In the genomic region with DNA sequence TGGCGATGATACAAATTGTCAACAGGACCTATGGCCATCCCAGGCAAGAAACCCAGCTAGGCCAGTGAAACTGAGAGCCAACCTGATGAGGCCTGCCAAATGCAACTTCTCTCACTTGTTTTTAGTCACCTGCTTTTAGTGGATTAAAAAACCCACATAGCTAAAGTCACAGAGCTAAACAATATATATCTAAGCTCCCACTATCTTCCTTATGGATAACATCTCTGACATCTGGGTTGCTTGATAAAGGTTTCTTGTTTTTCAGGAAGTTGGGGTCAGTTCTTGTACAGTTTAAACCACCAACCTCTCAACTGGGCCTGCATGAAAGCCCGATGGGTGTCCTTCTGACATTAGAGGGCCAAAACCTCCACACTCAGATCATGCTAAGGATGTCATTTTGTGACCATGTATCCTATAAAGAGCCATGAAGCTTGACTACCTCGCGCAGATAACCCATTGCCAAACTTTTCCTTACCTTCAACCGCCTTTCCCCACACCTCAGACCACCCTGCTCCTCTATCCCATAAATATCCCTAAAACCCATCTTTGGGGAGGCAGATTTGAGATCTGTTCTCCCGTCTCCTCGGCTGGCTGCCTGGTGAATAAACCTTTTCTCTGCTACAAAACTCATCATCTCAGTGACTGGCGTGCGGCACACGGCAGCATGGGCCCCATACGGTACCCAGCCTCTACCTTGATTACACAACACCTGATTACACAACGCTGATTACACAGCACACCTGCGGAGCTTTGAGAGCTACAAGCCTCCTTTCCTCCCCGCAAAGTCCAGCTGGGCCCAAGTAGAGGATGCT, we compare ENCODE assay signal across 1 cellular context.
TF ChIP-seq lines count a peak whose summit lies in the region.

No MANE protein-coding gene starts in this region.

TF ChIP-seq in K562, 482 proteins besides CTCF, POLR2A, EP300 and RAD21 (continued from another document and continues in another):
- TF ChIP-seq MEF2D (tag; conservative IDR thresholded peaks at IDR 0.05; ENCODE audit: low read depth), result no peak; the same call in 1 of the 2 replicates
- TF ChIP-seq CBX2 (IDR thresholded peaks at IDR 0.05; ENCODE audit: insufficient read depth, low read length, poor library complexity, severe bottlenecking), result no peak
- TF ChIP-seq TBP (optimal IDR thresholded peaks at IDR 0.05; ENCODE audit: low read depth, low read length), result no peak
- no peak for TF ChIP-seq ZNF23 (CRISPR knock-in tag; IDR thresholded peaks at IDR 0.05)
- no peak; the same call in 1 of the 2 replicates for TF ChIP-seq CREM (IDR thresholded peaks at IDR 0.05; ENCODE audit: low read depth)
- TF ChIP-seq, protein P1, sequence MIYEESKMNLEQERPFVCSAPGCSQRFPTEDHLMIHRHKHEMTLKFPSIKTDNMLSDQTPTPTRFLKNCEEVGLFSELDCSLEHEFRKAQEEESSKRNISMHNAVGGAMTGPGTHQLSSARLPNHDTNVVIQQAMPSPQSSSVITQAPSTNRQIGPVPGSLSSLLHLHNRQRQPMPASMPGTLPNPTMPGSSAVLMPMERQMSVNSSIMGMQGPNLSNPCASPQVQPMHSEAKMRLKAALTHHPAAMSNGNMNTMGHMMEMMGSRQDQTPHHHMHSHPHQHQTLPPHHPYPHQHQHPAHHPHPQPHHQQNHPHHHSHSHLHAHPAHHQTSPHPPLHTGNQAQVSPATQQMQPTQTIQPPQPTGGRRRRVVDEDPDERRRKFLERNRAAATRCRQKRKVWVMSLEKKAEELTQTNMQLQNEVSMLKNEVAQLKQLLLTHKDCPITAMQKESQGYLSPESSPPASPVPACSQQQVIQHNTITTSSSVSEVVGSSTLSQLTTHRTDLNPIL (CRISPR knock-in tag; IDR thresholded peaks at IDR 0.05), result no peak
- peak; percentile 60 for TF ChIP-seq CBFA2T3 (IDR thresholded peaks at IDR 0.05)
- TF ChIP-seq FUS (optimal IDR thresholded peaks at IDR 0.05; ENCODE audit: low read depth, low read length), result no peak
- no peak for TF ChIP-seq ZNF764 (CRISPR knock-in tag; IDR thresholded peaks at IDR 0.05; ENCODE audit: low read depth)
- no peak for TF ChIP-seq JUNB (CRISPR knock-in tag; conservative IDR thresholded peaks at IDR 0.05)
- TF ChIP-seq NFIC (IDR thresholded peaks at IDR 0.05), result no peak
- TF ChIP-seq, protein P2, sequence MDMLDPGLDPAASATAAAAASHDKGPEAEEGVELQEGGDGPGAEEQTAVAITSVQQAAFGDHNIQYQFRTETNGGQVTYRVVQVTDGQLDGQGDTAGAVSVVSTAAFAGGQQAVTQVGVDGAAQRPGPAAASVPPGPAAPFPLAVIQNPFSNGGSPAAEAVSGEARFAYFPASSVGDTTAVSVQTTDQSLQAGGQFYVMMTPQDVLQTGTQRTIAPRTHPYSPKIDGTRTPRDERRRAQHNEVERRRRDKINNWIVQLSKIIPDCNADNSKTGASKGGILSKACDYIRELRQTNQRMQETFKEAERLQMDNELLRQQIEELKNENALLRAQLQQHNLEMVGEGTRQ (CRISPR knock-in tag; IDR thresholded peaks at IDR 0.05), result no peak
- TF ChIP-seq, protein P3, sequence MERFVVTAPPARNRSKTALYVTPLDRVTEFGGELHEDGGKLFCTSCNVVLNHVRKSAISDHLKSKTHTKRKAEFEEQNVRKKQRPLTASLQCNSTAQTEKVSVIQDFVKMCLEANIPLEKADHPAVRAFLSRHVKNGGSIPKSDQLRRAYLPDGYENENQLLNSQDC (CRISPR knock-in tag; IDR thresholded peaks at IDR 0.05), result no peak
- TF ChIP-seq CHD2 (IDR thresholded peaks at IDR 0.05; ENCODE audit: low read depth, low read length), result no peak
- 0 out of 4 replicates have a peak, but pooled peaks of 1 of the 2 experiments have one; percentile 28 for TF ChIP-seq ARNT (IDR thresholded peaks at IDR 0.05)
- TF ChIP-seq, protein P4, sequence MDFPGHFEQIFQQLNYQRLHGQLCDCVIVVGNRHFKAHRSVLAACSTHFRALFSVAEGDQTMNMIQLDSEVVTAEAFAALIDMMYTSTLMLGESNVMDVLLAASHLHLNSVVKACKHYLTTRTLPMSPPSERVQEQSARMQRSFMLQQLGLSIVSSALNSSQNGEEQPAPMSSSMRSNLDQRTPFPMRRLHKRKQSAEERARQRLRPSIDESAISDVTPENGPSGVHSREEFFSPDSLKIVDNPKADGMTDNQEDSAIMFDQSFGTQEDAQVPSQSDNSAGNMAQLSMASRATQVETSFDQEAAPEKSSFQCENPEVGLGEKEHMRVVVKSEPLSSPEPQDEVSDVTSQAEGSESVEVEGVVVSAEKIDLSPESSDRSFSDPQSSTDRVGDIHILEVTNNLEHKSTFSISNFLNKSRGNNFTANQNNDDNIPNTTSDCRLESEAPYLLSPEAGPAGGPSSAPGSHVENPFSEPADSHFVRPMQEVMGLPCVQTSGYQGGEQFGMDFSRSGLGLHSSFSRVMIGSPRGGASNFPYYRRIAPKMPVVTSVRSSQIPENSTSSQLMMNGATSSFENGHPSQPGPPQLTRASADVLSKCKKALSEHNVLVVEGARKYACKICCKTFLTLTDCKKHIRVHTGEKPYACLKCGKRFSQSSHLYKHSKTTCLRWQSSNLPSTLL (IDR thresholded peaks at IDR 0.05), result 0 out of 2 replicates have a peak, but pooled peaks have one; percentile 56
- TF ChIP-seq, protein P5, sequence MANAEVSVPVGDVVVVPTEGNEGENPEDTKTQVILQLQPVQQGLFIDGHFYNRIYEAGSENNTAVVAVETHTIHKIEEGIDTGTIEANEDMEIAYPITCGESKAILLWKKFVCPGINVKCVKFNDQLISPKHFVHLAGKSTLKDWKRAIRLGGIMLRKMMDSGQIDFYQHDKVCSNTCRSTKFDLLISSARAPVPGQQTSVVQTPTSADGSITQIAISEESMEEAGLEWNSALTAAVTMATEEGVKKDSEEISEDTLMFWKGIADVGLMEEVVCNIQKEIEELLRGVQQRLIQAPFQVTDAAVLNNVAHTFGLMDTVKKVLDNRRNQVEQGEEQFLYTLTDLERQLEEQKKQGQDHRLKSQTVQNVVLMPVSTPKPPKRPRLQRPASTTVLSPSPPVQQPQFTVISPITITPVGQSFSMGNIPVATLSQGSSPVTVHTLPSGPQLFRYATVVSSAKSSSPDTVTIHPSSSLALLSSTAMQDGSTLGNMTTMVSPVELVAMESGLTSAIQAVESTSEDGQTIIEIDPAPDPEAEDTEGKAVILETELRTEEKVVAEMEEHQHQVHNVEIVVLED (CRISPR knock-in tag; IDR thresholded peaks at IDR 0.05), result 0 out of 2 replicates have a peak, but pooled peaks have one; percentile 14
- TF ChIP-seq NFE2L1 (tag; IDR thresholded peaks at IDR 0.05; ENCODE audit: borderline replicate concordance, low read depth), result no peak
- no peak for TF ChIP-seq MEF2A (IDR thresholded peaks at IDR 0.05; ENCODE audit: control insufficient read depth, low read depth, low read length)
- no peak for TF ChIP-seq L3MBTL2 (IDR thresholded peaks at IDR 0.05)
- no peak for TF ChIP-seq SP1 (CRISPR knock-in tag; IDR thresholded peaks at IDR 0.05)
- TF ChIP-seq EWSR1 (IDR thresholded peaks at IDR 0.05; ENCODE audit: borderline replicate concordance, low read depth, partially characterized antibody), result no peak
- TF ChIP-seq, protein P6, sequence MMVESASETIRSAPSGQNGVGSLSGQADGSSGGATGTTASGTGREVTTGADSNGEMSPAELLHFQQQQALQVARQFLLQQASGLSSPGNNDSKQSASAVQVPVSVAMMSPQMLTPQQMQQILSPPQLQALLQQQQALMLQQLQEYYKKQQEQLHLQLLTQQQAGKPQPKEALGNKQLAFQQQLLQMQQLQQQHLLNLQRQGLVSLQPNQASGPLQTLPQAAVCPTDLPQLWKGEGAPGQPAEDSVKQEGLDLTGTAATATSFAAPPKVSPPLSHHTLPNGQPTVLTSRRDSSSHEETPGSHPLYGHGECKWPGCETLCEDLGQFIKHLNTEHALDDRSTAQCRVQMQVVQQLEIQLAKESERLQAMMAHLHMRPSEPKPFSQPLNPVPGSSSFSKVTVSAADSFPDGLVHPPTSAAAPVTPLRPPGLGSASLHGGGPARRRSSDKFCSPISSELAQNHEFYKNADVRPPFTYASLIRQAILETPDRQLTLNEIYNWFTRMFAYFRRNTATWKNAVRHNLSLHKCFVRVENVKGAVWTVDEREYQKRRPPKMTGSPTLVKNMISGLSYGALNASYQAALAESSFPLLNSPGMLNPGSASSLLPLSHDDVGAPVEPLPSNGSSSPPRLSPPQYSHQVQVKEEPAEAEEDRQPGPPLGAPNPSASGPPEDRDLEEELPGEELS (CRISPR knock-in tag; IDR thresholded peaks at IDR 0.05; ENCODE audit: borderline replicate concordance), result no peak
- TF ChIP-seq HMGN3 (IDR thresholded peaks at IDR 0.05; ENCODE audit: borderline replicate concordance, extremely low read depth, insufficient read length, low read depth, low read length), result no peak
- no peak for TF ChIP-seq NR3C1 (CRISPR knock-in tag; IDR thresholded peaks at IDR 0.05)
- no peak for TF ChIP-seq COPS2 (conservative IDR thresholded peaks at IDR 0.05)
- TF ChIP-seq ZNF212 (CRISPR knock-in tag; IDR thresholded peaks at IDR 0.05), result no peak
- TF ChIP-seq ZC3H4 (CRISPR knock-in tag; IDR thresholded peaks at IDR 0.05; ENCODE audit: borderline replicate concordance), result no peak
- TF ChIP-seq, protein P7, sequence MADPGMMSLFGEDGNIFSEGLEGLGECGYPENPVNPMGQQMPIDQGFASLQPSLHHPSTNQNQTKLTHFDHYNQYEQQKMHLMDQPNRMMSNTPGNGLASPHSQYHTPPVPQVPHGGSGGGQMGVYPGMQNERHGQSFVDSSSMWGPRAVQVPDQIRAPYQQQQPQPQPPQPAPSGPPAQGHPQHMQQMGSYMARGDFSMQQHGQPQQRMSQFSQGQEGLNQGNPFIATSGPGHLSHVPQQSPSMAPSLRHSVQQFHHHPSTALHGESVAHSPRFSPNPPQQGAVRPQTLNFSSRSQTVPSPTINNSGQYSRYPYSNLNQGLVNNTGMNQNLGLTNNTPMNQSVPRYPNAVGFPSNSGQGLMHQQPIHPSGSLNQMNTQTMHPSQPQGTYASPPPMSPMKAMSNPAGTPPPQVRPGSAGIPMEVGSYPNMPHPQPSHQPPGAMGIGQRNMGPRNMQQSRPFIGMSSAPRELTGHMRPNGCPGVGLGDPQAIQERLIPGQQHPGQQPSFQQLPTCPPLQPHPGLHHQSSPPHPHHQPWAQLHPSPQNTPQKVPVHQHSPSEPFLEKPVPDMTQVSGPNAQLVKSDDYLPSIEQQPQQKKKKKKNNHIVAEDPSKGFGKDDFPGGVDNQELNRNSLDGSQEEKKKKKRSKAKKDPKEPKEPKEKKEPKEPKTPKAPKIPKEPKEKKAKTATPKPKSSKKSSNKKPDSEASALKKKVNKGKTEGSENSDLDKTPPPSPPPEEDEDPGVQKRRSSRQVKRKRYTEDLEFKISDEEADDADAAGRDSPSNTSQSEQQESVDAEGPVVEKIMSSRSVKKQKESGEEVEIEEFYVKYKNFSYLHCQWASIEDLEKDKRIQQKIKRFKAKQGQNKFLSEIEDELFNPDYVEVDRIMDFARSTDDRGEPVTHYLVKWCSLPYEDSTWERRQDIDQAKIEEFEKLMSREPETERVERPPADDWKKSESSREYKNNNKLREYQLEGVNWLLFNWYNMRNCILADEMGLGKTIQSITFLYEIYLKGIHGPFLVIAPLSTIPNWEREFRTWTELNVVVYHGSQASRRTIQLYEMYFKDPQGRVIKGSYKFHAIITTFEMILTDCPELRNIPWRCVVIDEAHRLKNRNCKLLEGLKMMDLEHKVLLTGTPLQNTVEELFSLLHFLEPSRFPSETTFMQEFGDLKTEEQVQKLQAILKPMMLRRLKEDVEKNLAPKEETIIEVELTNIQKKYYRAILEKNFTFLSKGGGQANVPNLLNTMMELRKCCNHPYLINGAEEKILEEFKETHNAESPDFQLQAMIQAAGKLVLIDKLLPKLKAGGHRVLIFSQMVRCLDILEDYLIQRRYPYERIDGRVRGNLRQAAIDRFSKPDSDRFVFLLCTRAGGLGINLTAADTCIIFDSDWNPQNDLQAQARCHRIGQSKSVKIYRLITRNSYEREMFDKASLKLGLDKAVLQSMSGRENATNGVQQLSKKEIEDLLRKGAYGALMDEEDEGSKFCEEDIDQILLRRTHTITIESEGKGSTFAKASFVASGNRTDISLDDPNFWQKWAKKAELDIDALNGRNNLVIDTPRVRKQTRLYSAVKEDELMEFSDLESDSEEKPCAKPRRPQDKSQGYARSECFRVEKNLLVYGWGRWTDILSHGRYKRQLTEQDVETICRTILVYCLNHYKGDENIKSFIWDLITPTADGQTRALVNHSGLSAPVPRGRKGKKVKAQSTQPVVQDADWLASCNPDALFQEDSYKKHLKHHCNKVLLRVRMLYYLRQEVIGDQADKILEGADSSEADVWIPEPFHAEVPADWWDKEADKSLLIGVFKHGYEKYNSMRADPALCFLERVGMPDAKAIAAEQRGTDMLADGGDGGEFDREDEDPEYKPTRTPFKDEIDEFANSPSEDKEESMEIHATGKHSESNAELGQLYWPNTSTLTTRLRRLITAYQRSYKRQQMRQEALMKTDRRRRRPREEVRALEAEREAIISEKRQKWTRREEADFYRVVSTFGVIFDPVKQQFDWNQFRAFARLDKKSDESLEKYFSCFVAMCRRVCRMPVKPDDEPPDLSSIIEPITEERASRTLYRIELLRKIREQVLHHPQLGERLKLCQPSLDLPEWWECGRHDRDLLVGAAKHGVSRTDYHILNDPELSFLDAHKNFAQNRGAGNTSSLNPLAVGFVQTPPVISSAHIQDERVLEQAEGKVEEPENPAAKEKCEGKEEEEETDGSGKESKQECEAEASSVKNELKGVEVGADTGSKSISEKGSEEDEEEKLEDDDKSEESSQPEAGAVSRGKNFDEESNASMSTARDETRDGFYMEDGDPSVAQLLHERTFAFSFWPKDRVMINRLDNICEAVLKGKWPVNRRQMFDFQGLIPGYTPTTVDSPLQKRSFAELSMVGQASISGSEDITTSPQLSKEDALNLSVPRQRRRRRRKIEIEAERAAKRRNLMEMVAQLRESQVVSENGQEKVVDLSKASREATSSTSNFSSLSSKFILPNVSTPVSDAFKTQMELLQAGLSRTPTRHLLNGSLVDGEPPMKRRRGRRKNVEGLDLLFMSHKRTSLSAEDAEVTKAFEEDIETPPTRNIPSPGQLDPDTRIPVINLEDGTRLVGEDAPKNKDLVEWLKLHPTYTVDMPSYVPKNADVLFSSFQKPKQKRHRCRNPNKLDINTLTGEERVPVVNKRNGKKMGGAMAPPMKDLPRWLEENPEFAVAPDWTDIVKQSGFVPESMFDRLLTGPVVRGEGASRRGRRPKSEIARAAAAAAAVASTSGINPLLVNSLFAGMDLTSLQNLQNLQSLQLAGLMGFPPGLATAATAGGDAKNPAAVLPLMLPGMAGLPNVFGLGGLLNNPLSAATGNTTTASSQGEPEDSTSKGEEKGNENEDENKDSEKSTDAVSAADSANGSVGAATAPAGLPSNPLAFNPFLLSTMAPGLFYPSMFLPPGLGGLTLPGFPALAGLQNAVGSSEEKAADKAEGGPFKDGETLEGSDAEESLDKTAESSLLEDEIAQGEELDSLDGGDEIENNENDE (IDR thresholded peaks at IDR 0.05; ENCODE audit: low read depth, low read length), result no peak
- TF ChIP-seq, protein P8, sequence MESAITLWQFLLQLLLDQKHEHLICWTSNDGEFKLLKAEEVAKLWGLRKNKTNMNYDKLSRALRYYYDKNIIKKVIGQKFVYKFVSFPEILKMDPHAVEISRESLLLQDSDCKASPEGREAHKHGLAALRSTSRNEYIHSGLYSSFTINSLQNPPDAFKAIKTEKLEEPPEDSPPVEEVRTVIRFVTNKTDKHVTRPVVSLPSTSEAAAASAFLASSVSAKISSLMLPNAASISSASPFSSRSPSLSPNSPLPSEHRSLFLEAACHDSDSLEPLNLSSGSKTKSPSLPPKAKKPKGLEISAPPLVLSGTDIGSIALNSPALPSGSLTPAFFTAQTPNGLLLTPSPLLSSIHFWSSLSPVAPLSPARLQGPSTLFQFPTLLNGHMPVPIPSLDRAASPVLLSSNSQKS (CRISPR knock-in tag; IDR thresholded peaks at IDR 0.05), result peak; percentile 61; the same call in 1 of the 2 replicates
- TF ChIP-seq, protein P9, sequence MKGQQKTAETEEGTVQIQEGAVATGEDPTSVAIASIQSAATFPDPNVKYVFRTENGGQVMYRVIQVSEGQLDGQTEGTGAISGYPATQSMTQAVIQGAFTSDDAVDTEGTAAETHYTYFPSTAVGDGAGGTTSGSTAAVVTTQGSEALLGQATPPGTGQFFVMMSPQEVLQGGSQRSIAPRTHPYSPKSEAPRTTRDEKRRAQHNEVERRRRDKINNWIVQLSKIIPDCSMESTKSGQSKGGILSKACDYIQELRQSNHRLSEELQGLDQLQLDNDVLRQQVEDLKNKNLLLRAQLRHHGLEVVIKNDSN (CRISPR knock-in tag; IDR thresholded peaks at IDR 0.05), result no peak
